ENCODE assay signal across 8 cellular contexts in the genomic region with DNA sequence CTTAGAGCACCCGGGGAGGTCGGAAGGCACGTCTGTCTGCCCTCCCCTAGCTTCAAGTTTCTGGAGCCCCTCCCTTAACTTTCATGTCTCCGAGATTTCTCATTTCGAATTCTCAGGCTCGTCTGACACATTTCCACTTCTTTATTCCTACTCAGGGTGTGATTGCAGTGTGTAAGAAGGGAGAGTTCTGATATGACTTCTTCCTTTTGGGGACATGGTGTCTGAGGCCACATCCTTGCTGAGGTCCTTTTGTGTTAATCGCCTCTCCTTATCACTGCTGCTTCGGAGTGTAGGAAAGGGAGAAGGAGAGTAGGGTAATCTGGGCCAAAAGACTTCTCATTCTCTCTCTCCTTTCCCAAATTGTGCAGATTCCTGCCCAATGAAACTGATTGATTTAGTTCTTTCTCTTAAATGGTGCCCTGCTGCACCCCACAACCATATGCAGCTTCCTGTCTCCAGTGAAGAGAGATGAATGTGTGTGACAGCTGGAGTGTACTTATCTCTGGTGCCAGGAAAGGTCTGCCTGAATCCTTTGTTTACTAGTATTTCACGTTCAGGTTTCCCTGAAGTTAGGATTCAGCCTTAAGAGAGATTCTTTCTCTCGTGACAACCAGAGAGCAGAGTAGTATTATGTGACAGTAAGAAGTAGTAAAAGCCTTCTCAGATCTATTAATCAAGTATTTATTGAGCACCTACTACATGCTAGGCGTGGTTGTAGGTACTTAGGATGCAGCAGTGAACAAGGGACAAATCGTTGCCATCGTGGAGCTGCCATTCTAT. TPM values are rescaled to one million over a fixed set of nuclear protein-coding genes. Genes with fewer than 3 reads are reported as not detected.
DNase-seq lines count a peak whose midpoint lies in the region; ATAC-seq and TF ChIP-seq lines count a peak whose summit lies in the region.

No MANE protein-coding gene starts in this region.

- DNase-seq in AML-193 (lab: John Stamatoyannopoulos, UW), result peak; percentile 24 to 25
- DNase-seq in neural progenitor cell (ENCODE audit: low spot score), result peak; percentile 28
- DNase-seq in HPDE6-E6E7 (ENCODE audit: extremely low spot score), result no peak
- no peak for DNase-seq in EL
- no peak for DNase-seq in GM10266 (ENCODE audit: extremely low spot score)

- H3K79me2 ChIP-seq in OCI-LY1 (ENCODE audit: insufficient read depth, low read length) (peaks cover 48% of the 10 kb centered on the region), neural progenitor cell (ENCODE audit: low read depth) (peaks cover 56% of the 10 kb centered on the region)

- H3K4me3 Mint-ChIP-seq in neural progenitor cell, result peak overlapping the region; percentile 99

- peaks cover 5% of the 10 kb centered on the region for H3K27me3 Mint-ChIP-seq in neural progenitor cell (ENCODE audit: insufficient read depth, low read depth)

- H3K27ac ChIP-seq in OCI-LY1 (ENCODE audit: low read depth, low read length, poor library complexity, severe bottlenecking) (peak overlapping the region; percentile 92), duodenal mucosa (ENCODE audit: low read depth, low read length) (peak overlapping the region; percentile 52), neural progenitor cell (peak overlapping the region; percentile 33)

- H3F3A ChIP-seq in OCI-LY1 (ENCODE audit: insufficient read depth, low read length) (no peaks in the 10 kb centered on the region), neural progenitor cell (ENCODE audit: low read depth) (peaks cover 13% of the 10 kb centered on the region)

- H3K36me3 ChIP-seq in OCI-LY1 (ENCODE audit: insufficient read depth, low read length) (peaks cover 29% of the 10 kb centered on the region; the same call in 1 of the 2 replicates), duodenal mucosa (ENCODE audit: control insufficient read depth in 1 of 2, insufficient read depth in 2 of 2, low read length in 2 of 2) (no peaks in the 10 kb centered on the region), neural progenitor cell (no peaks in the 10 kb centered on the region)

- H3K9me3 Mint-ChIP-seq in neural progenitor cell, result no peaks in the 10 kb centered on the region

- H3K27me3 ChIP-seq in OCI-LY1 (ENCODE audit: insufficient read depth, low read length), result no peaks in the 10 kb centered on the region
- H3K27me3 ChIP-seq in duodenal mucosa (ENCODE audit: control insufficient read depth in 1 of 2, insufficient read depth in 2 of 2, low read length in 2 of 2), result no peaks in the 10 kb centered on the region
- no peaks in the 10 kb centered on the region for H3K27me3 ChIP-seq in neural progenitor cell

- H4K20me1 ChIP-seq in OCI-LY1 (ENCODE audit: insufficient read depth, low read length) (no peaks in the 10 kb centered on the region), neural progenitor cell (ENCODE audit: low read depth) (peaks cover 47% of the 10 kb centered on the region)

- H3K9ac ChIP-seq in OCI-LY1 (ENCODE audit: low read length) (peak overlapping the region; percentile 98), duodenal mucosa (ENCODE audit: low read depth in 1 of 2, low read length in 2 of 2) (peak overlapping the region; percentile 67 to 77), neural progenitor cell (peak overlapping the region; percentile 64)

- peaks cover 16% of the 10 kb centered on the region for H3K36me3 Mint-ChIP-seq in neural progenitor cell

- H3K9me3 ChIP-seq in OCI-LY1 (ENCODE audit: low read length) (no peaks in the 10 kb centered on the region), duodenal mucosa (ENCODE audit: control insufficient read depth in 1 of 2, low read length in 2 of 2) (no peaks in the 10 kb centered on the region), neural progenitor cell (ENCODE audit: low read depth) (no peaks in the 10 kb centered on the region)

- no peaks in the 10 kb centered on the region for H3K9me2 ChIP-seq in OCI-LY1 (ENCODE audit: low read depth, low read length)

- H3K27ac Mint-ChIP-seq in neural progenitor cell, result peak overlapping the region; percentile 91

- ATAC-seq in GM19395 (IDR thresholded peaks at IDR 0.05; ENCODE audit: unreplicated experiment), result peak; percentile 15

- peak overlapping the region; percentile 81 for H3K4me2 ChIP-seq in OCI-LY1 (ENCODE audit: low read length)
- H3K4me2 ChIP-seq in neural progenitor cell, result peak overlapping the region; percentile 90

- H3K4me1 ChIP-seq in OCI-LY1 (ENCODE audit: insufficient read depth, low read length, severe bottlenecking) (peaks cover 40% of the 10 kb centered on the region), duodenal mucosa (ENCODE audit: control insufficient read depth in 1 of 2, insufficient read depth in 2 of 2, low read length in 2 of 2) (peaks cover 21 to 22% of the 10 kb centered on the region in 2 donors), neural progenitor cell (peaks cover 23% of the 10 kb centered on the region)

- TF ChIP-seq CTCF in OCI-LY1 (IDR thresholded peaks at IDR 0.05; ENCODE audit: low read length) (no peak), neural progenitor cell (IDR thresholded peaks at IDR 0.05) (no peak), GM10266 (IDR thresholded peaks at IDR 0.05; ENCODE audit: control insufficient read depth, insufficient read depth, low read depth, missing control alignments) (no peak)

- H2AFZ ChIP-seq in OCI-LY1 (ENCODE audit: low read length), result no peak overlapping the region
- H2AFZ ChIP-seq in neural progenitor cell (replicated peaks), result peak overlapping the region; percentile 2

- peaks cover 38% of the 10 kb centered on the region for H3K4me1 Mint-ChIP-seq in neural progenitor cell

- H3K4me3 ChIP-seq in OCI-LY1 (ENCODE audit: low read depth, low read length, poor library complexity, severe bottlenecking) (peak overlapping the region; percentile 91), duodenal mucosa (ENCODE audit: low read depth in 1 of 2, low read length in 2 of 2) (peak overlapping the region; percentile 72 to 84), neural progenitor cell (peak overlapping the region; percentile 73)

RNA-seq across cellular contexts. Expression of gene KIFC1, which starts 0.7 kb away (rescaled TPM):
- total RNA-seq in neural progenitor cell (ENCODE audit: low replicate concordance), result 93.9 and 179 TPM in 2 replicates

RNA-seq across cellular contexts. Expression of gene PHF1, which starts 18.5 kb away (rescaled TPM):
- 25.6 and 55.8 TPM in 2 replicates for total RNA-seq in neural progenitor cell (ENCODE audit: low replicate concordance)

RNA-seq across cellular contexts. Expression of gene CUTA, which starts 25.5 kb away (rescaled TPM):
- total RNA-seq in neural progenitor cell (ENCODE audit: low replicate concordance), result 118 and 186 TPM in 2 replicates

RNA-seq across cellular contexts. Expression of gene SYNGAP1, which starts 27.5 kb away (rescaled TPM):
- total RNA-seq in neural progenitor cell (ENCODE audit: low replicate concordance), result 14.1 and 29.7 TPM in 2 replicates

Comparison
In these comparisons a context has a peak if more than half of its experiments do, and no peak if none do; other contexts are left out.
1. DNase-seq: peak in AML-193 (2 of 2) and neural progenitor cell (single experiment); none in HPDE6-E6E7 (single experiment), EL (single experiment) and GM10266 (single experiment).
2. H3K27ac ChIP-seq: peak in every context shown above with its lines; median percentile 92 in OCI-LY1; 52 in duodenal mucosa; 33 in neural progenitor cell.
3. Peak in every context shown above with its lines, with median percentiles within 50 percentile points of each other: H3K4me3 ChIP-seq and H3K9ac ChIP-seq.